2 cellular contexts compared by ENCODE assay signal in the genomic region with DNA sequence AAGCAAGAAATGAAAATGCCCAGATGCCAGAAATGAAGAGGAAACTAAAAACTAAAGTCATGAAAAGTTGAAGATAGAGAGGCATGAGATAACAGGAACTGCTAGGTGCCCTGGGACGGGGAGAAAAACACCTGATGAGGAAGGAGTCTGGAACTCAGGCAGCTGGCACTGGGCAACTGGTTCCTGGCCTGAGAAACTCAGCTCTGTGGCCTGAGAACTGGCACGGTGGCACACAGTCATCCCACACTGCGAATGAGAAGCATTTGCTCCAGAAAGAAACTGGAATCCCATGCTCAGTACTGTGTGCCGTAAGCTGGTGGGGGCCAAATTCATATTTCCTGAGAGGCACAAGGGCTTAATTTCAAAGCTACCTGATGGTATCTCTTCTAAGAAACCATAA.
TF ChIP-seq lines count a peak whose summit lies in the region.

No MANE protein-coding gene starts in this region.

TF ChIP-seq in GM23338, 12 proteins besides CTCF, POLR2A, EP300 and RAD21 (continued from another document):
- TF ChIP-seq ZNF114 (CRISPR knock-in tag; IDR thresholded peaks at IDR 0.05) (no peak), NANOG (IDR thresholded peaks at IDR 0.05; ENCODE audit: borderline replicate concordance) (no peak), POLR2AphosphoS5 (IDR thresholded peaks at IDR 0.05; ENCODE audit: low read depth) (no peak), JUNB (IDR thresholded peaks at IDR 0.05; ENCODE audit: unreplicated experiment) (no peak), ZNF331 (CRISPR knock-in tag; IDR thresholded peaks at IDR 0.05; ENCODE audit: low read depth) (no peak)

TF ChIP-seq in SK-N-SH, 30 proteins besides CTCF, POLR2A, EP300 and RAD21 (continued from another document):
- TF ChIP-seq, protein P1, sequence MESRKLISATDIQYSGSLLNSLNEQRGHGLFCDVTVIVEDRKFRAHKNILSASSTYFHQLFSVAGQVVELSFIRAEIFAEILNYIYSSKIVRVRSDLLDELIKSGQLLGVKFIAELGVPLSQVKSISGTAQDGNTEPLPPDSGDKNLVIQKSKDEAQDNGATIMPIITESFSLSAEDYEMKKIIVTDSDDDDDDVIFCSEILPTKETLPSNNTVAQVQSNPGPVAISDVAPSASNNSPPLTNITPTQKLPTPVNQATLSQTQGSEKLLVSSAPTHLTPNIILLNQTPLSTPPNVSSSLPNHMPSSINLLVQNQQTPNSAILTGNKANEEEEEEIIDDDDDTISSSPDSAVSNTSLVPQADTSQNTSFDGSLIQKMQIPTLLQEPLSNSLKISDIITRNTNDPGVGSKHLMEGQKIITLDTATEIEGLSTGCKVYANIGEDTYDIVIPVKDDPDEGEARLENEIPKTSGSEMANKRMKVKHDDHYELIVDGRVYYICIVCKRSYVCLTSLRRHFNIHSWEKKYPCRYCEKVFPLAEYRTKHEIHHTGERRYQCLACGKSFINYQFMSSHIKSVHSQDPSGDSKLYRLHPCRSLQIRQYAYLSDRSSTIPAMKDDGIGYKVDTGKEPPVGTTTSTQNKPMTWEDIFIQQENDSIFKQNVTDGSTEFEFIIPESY (IDR thresholded peaks at IDR 0.05; ENCODE audit: borderline replicate concordance, low read depth) = no peak
- no peak for TF ChIP-seq EZH2phosphoT487 (IDR thresholded peaks at IDR 0.05; ENCODE audit: borderline replicate concordance, low read depth)
- no peak for TF ChIP-seq SIN3A (IDR thresholded peaks at IDR 0.05; ENCODE audit: borderline replicate concordance, low read depth, low read length)
- TF ChIP-seq FOXM1 (IDR thresholded peaks at IDR 0.05; ENCODE audit: low read depth) = no peak
